In the genomic region with DNA sequence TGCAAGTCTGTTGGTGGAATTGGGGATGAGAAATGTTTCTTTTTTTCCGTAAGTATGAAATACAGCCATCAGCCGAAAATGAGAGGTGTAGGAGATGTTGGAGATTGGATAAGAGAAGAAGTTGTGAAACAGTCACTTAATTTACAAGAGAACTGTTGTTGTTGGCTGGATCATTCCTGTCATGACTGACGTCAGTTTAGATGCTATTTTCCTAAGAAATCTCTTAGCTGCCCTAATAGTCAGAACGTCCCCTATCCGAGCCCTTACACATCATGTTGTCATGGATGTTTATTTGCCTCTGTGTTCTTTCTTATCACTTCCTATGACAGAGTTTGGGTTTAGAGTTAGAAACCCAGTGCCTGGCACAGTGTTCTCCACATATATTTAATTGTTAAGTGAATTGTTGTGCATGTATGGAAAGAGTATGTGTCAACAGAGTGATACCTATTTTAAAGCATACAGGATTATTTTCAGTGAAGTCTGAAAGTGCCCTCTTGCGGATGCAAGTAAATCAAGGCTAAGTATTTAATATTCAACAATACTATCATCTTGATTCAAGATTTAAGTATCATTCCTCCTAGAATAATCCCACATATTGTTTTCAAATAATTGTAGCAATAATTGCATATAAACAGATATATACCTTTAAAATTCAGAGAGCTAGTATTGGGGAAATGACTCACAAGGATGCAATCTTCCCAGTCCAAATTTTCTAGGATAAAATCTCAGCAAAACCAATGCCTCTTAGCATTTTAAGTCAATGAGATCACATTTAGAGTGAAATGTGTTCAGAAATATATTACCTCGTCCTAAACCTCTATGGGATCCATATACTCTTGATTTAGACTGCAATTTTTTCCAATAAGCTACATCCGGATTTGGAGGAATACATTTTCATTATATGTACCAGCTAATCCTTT, we compare ENCODE assay signal across 18 cellular contexts.
DNase-seq lines count a peak whose midpoint lies in the region; ATAC-seq, FAIRE-seq and TF ChIP-seq lines count a peak whose summit lies in the region.
"Had no signal": no experiment of that assay in that cellular context is flagged by ENCODE, and none has a peak within 500 bp of the region (broad histone marks: within the 10 kb centered on the region; RNA-seq: fewer than 3 reads in every experiment).

No MANE protein-coding gene starts in this region.

- no peak overlapping the region for H3K4me3 ChIP-seq in heart left ventricle
- H3K4me3 ChIP-seq in left ventricle myocardium inferior, result no peak overlapping the region
- no peak overlapping the region for H3K4me3 ChIP-seq in H1 (ENCODE audit: extremely low read depth in 1 of 4, insufficient read depth in 2 of 4, low read depth in 3 of 4, low read length in 4 of 4)
- no peak overlapping the region for H3K4me3 ChIP-seq in smooth muscle cell
- H3K4me3 ChIP-seq: coronary artery had no signal

- no peak for FAIRE-seq in H1 (lab: Jason Lieb, UNC)

- H3K36me3 Mint-ChIP-seq in stimulated activated effector memory CD8-positive, alpha-beta T cell treated with anti-CD3 and anti-CD28 coated beads, Interleukin-12 subunit alpha, Interleukin-12 subunit beta, amount 100 ng/mL, for 72 hours, result no peaks in the 10 kb centered on the region
- H3K36me3 Mint-ChIP-seq: stimulated activated memory B cell treated with anti-CD40 and anti-IgM and Interleukin-4, amounts not matched to agents 10 μg/mL and 1 μg/mL and 100 μg/mL, for 72 hours had no signal

- no peak overlapping the region for H2BK120ac ChIP-seq in H1 (replicated peaks; ENCODE audit: low read depth, low read length)

- no peak overlapping the region for H4K91ac ChIP-seq in H1 (replicated peaks; ENCODE audit: insufficient read length, low read length)

- H3K9me3 ChIP-seq in heart left ventricle (peaks cover 0 to 30% (median 2%) of the 10 kb centered on the region in 12 donors), left ventricle myocardium inferior (replicated peaks) (peaks cover 24% of the 10 kb centered on the region), H1 (ENCODE audit: insufficient read depth in 2 of 2, low read depth in 1 of 2, low read length in 1 of 2) (no peaks in the 10 kb centered on the region), smooth muscle cell (replicated peaks; ENCODE audit: low read depth) (no peaks in the 10 kb centered on the region)

- POLR2A ChIA-PET in H1 (lab: Charles Lee; ENCODE audit: partially characterized antibody), result no interaction called here

- H3K27ac ChIP-seq in heart left ventricle (no peak overlapping the region), left ventricle myocardium inferior (replicated peaks) (no peak overlapping the region), H1 (ENCODE audit: low read depth, low read length) (no peak overlapping the region), smooth muscle cell (ENCODE audit: low read depth) (peak overlapping the region; percentile 53)
- H3K27ac ChIP-seq: coronary artery, KMS-11 had no signal

- H3K36me3 ChIP-seq in heart left ventricle (no peaks in the 10 kb centered on the region), left ventricle myocardium inferior (no peaks in the 10 kb centered on the region), H1 (ENCODE audit: control insufficient read depth in 2 of 4, insufficient read depth in 4 of 4, low read length in 3 of 4) (no peaks in the 10 kb centered on the region), smooth muscle cell (ENCODE audit: low read depth) (no peaks in the 10 kb centered on the region)

- H3K23ac ChIP-seq in H1 (ENCODE audit: insufficient read length), result no peak overlapping the region

- H3K18ac ChIP-seq in H1 (ENCODE audit: extremely low read depth, low read length), result no peak overlapping the region

- no peak for TF ChIP-seq POLR2A in heart left ventricle (IDR thresholded peaks at IDR 0.05)
- no peak for TF ChIP-seq POLR2A in H1 (IDR thresholded peaks at IDR 0.05; ENCODE audit: control extremely low read depth in 1 of 2, low read depth in 2 of 2, low read length in 2 of 2)

- no peak overlapping the region for H4K8ac ChIP-seq in H1 (ENCODE audit: extremely low read depth, insufficient read depth, low read length)

- H3K4me1 ChIP-seq in heart left ventricle (no peaks in the 10 kb centered on the region), left ventricle myocardium inferior (no peaks in the 10 kb centered on the region), H1 (replicated peaks in 1 of 4; ENCODE audit: control insufficient read depth in 3 of 4, insufficient read depth in 4 of 4, low read length in 3 of 4) (no peaks in the 10 kb centered on the region), smooth muscle cell (ENCODE audit: low read depth) (no peaks in the 10 kb centered on the region)

- DNase-seq in heart left ventricle (no peak), left ventricle myocardium inferior (no peak), RPMI7951 (ENCODE audit: low read depth) (peak; percentile 61), H1 (ENCODE audit: low read depth in 1 of 2, low spot score in 2 of 2) (no peak), smooth muscle cell (lab: John Stamatoyannopoulos, UW; ENCODE audit: unreplicated experiment) (no peak), NCI-H226 (no peak)
- no peak for DNase-seq in stimulated activated effector memory CD8-positive, alpha-beta T cell treated with anti-CD3 and anti-CD28 coated beads, Interleukin-12 subunit alpha, Interleukin-12 subunit beta, amount 100 ng/mL, for 72 hours (ENCODE audit: low spot score in 2 of 2)
- DNase-seq: activated CD4-positive, alpha-beta T cell treated with anti-CD3 and anti-CD28 coated beads for 36 hours; activated naive CD8-positive, alpha-beta T cell treated with anti-CD3 and anti-CD28 coated beads, Interleukin-2, amount 50 U/mL, for 24 hours; erythroblast; mesendoderm; NCI-H1436; NCI-H510A; T-helper 17 cell had no signal

- no peak overlapping the region for H2BK20ac ChIP-seq in H1 (ENCODE audit: low read length)

- no peaks in the 10 kb centered on the region for H3K4me1 Mint-ChIP-seq in stimulated activated effector memory CD8-positive, alpha-beta T cell treated with anti-CD3 and anti-CD28 coated beads, Interleukin-12 subunit alpha, Interleukin-12 subunit beta, amount 100 ng/mL, for 72 hours
- H3K4me1 Mint-ChIP-seq: activated CD4-positive, alpha-beta T cell treated with anti-CD3 and anti-CD28 coated beads for 36 hours; activated naive CD8-positive, alpha-beta T cell treated with anti-CD3 and anti-CD28 coated beads, Interleukin-2, amount 50 U/mL, for 24 hours; stimulated activated memory B cell treated with anti-CD40 and anti-IgM and Interleukin-4, amounts not matched to agents 10 μg/mL and 1 μg/mL and 100 μg/mL, for 72 hours; T-helper 17 cell had no signal

- H3K14ac ChIP-seq in H1 (ENCODE audit: insufficient read length), result no peak overlapping the region

- H2BK15ac ChIP-seq in H1 (ENCODE audit: low read length), result no peak overlapping the region

- no peaks in the 10 kb centered on the region for H3F3A ChIP-seq in smooth muscle cell (ENCODE audit: low read depth)

- H3K27me3 ChIP-seq in heart left ventricle (no peaks in the 10 kb centered on the region), left ventricle myocardium inferior (ENCODE audit: low read depth) (no peaks in the 10 kb centered on the region), H1 (replicated peaks in 1 of 4; ENCODE audit: control insufficient read depth in 3 of 4, extremely low read depth in 1 of 4, insufficient read depth in 3 of 4, low read length in 3 of 4) (no peaks in the 10 kb centered on the region), smooth muscle cell (ENCODE audit: low read depth) (no peaks in the 10 kb centered on the region)

- H3K23me2 ChIP-seq in H1 (ENCODE audit: low read depth, low read length), result no peaks in the 10 kb centered on the region

- H3K4me2 ChIP-seq in H1 (ENCODE audit: insufficient read depth in 1 of 2, low read depth in 2 of 2, low read length in 2 of 2) (no peak overlapping the region), smooth muscle cell (peak overlapping the region; percentile 49)
- H3K4me2 ChIP-seq: KMS-11 had no signal

- TF ChIP-seq EP300 in H1 (IDR thresholded peaks at IDR 0.05; ENCODE audit: borderline replicate concordance in 1 of 2, low read depth in 2 of 2, low read length in 2 of 2), result no peak

- H3K79me1 ChIP-seq in H1 (ENCODE audit: low read depth, low read length), result no peaks in the 10 kb centered on the region

- H3K4ac ChIP-seq in H1 (replicated peaks; ENCODE audit: insufficient read length, low read depth, low read length), result no peak overlapping the region

- intact Hi-C loops in heart left ventricle (cut with DNase I), result no loop called here
- intact Hi-C loops in left ventricle myocardium inferior (cut with micrococcal nuclease), result no loop called here

- peak overlapping the region; percentile 38; the same call in 1 of the 2 replicates for H2AFZ ChIP-seq in H1 (ENCODE audit: low read length)
- H2AFZ ChIP-seq in smooth muscle cell (ENCODE audit: low read depth), result no peak overlapping the region

- no peak overlapping the region for H3K27ac Mint-ChIP-seq in stimulated activated effector memory CD8-positive, alpha-beta T cell treated with anti-CD3 and anti-CD28 coated beads, Interleukin-12 subunit alpha, Interleukin-12 subunit beta, amount 100 ng/mL, for 72 hours
- H3K27ac Mint-ChIP-seq: activated CD4-positive, alpha-beta T cell treated with anti-CD3 and anti-CD28 coated beads for 36 hours; activated naive CD8-positive, alpha-beta T cell treated with anti-CD3 and anti-CD28 coated beads, Interleukin-2, amount 50 U/mL, for 24 hours; stimulated activated memory B cell treated with anti-CD40 and anti-IgM and Interleukin-4, amounts not matched to agents 10 μg/mL and 1 μg/mL and 100 μg/mL, for 72 hours; T-helper 17 cell had no signal

- H3K79me2 ChIP-seq in H1 (ENCODE audit: control insufficient read depth in 1 of 2, insufficient read depth in 2 of 2, low read length in 2 of 2) (no peaks in the 10 kb centered on the region), smooth muscle cell (ENCODE audit: low read depth) (no peaks in the 10 kb centered on the region)

- TF ChIP-seq RAD21 in H1 (IDR thresholded peaks at IDR 0.05 in 1 of 2, conservative IDR thresholded peaks at IDR 0.05 in 1 of 2; ENCODE audit: low read depth in 2 of 2, low read length in 2 of 2), result no peak

- no peak overlapping the region for H3K4me3 Mint-ChIP-seq in stimulated activated effector memory CD8-positive, alpha-beta T cell treated with anti-CD3 and anti-CD28 coated beads, Interleukin-12 subunit alpha, Interleukin-12 subunit beta, amount 100 ng/mL, for 72 hours
- H3K4me3 Mint-ChIP-seq: activated CD4-positive, alpha-beta T cell treated with anti-CD3 and anti-CD28 coated beads for 36 hours; activated naive CD8-positive, alpha-beta T cell treated with anti-CD3 and anti-CD28 coated beads, Interleukin-2, amount 50 U/mL, for 24 hours; stimulated activated memory B cell treated with anti-CD40 and anti-IgM and Interleukin-4, amounts not matched to agents 10 μg/mL and 1 μg/mL and 100 μg/mL, for 72 hours; T-helper 17 cell had no signal

- no peak overlapping the region for H2BK5ac ChIP-seq in H1 (ENCODE audit: low read depth, low read length)

- H4K20me1 ChIP-seq in H1 (replicated peaks in 1 of 2; ENCODE audit: control insufficient read depth in 1 of 2, insufficient read depth in 2 of 2, low read length in 2 of 2) (no peaks in the 10 kb centered on the region), smooth muscle cell (ENCODE audit: low read depth) (no peaks in the 10 kb centered on the region)

- no peak overlapping the region for H3K56ac ChIP-seq in H1 (replicated peaks; ENCODE audit: insufficient read length, low read depth, low read length)

- H4K5ac ChIP-seq in H1 (ENCODE audit: insufficient read length, low read depth, low read length), result no peak overlapping the region

- no peak overlapping the region for H2AK5ac ChIP-seq in H1 (ENCODE audit: low read depth, low read length)

- peaks cover 5% of the 10 kb centered on the region for H3K9me3 Mint-ChIP-seq in stimulated activated effector memory CD8-positive, alpha-beta T cell treated with anti-CD3 and anti-CD28 coated beads, Interleukin-12 subunit alpha, Interleukin-12 subunit beta, amount 100 ng/mL, for 72 hours

- H2BK12ac ChIP-seq in H1 (ENCODE audit: low read depth, low read length), result no peak overlapping the region

- no peak for TF ChIP-seq CTCF in heart left ventricle (IDR thresholded peaks at IDR 0.05)
- no peak for TF ChIP-seq CTCF in left ventricle myocardium inferior (IDR thresholded peaks at IDR 0.05; ENCODE audit: borderline replicate concordance)
- no peak for TF ChIP-seq CTCF in H1 (IDR thresholded peaks at IDR 0.05; ENCODE audit: control extremely low read depth in 1 of 3, insufficient read depth in 1 of 3, low read depth in 1 of 3, low read length in 3 of 3)
- no peak for TF ChIP-seq CTCF in smooth muscle cell (IDR thresholded peaks at IDR 0.05; ENCODE audit: borderline replicate concordance, insufficient read depth, poor library complexity, severe bottlenecking)

- CTCF ChIA-PET in H1 (lab: Charles Lee; ENCODE audit: partially characterized antibody), result no interaction called here

- no peak overlapping the region for H3K9ac ChIP-seq in H1 (replicated peaks in 1 of 4; ENCODE audit: extremely low read depth in 1 of 4, low read depth in 3 of 4, low read length in 3 of 4)
- H3K9ac ChIP-seq in smooth muscle cell (ENCODE audit: low read depth), result peak overlapping the region; percentile 0
- H3K9ac ChIP-seq: KMS-11 had no signal

- 67 to 77% (median 72%) methylated on average over 8 of the region's 8 CpGs for WGBS in heart left ventricle, 4 donors
- WGBS in H1 (ENCODE audit: extremely low coverage in 1 of 2, insufficient coverage in 1 of 2, insufficient read length in 1 of 2, insufficient replicate concordance in 2 of 2, low coverage in 1 of 2, low lambda C conversion rate in 2 of 2, missing lambda C conversion rate in 1 of 2), 2 experiments, result 93% methylated on average over 8 of the region's 8 CpGs; no CpG with 5 or more reads in 1 of the 2 experiments
- 74% methylated on average over 8 of the region's 8 CpGs for WGBS in smooth muscle cell (ENCODE audit: low lambda C conversion rate)

- ATAC-seq in heart left ventricle (peak in 3 of 4 donors; percentile 39 to 50 (median 48)), GM19452 (IDR thresholded peaks at IDR 0.05; ENCODE audit: unreplicated experiment) (no peak)
- ATAC-seq in stimulated activated effector memory CD8-positive, alpha-beta T cell treated with anti-CD3 and anti-CD28 coated beads, Interleukin-12 subunit alpha, Interleukin-12 subunit beta, amount 100 ng/mL, for 72 hours, result no peak
- ATAC-seq: activated CD4-positive, alpha-beta T cell treated with anti-CD3 and anti-CD28 coated beads for 36 hours; activated naive CD8-positive, alpha-beta T cell treated with anti-CD3 and anti-CD28 coated beads, Interleukin-2, amount 50 U/mL, for 24 hours; stimulated activated memory B cell treated with anti-CD40 and anti-IgM and Interleukin-4, amounts not matched to agents 10 μg/mL and 1 μg/mL and 100 μg/mL, for 72 hours; T-helper 17 cell had no signal

Comparison
In these comparisons a context has a peak if more than half of its experiments do, and no peak if none do; other contexts are left out.
1. ATAC-seq: peak in heart left ventricle (3 of 4); none in stimulated activated effector memory CD8-positive, alpha-beta T cell treated with anti-CD3 and anti-CD28 coated beads, Interleukin-12 subunit alpha, Interleukin-12 subunit beta, amount 100 ng/mL, for 72 hours (single experiment) and GM19452 (single experiment).